Comparison of ENCODE assay signal across 24 cellular contexts in the genomic region with DNA sequence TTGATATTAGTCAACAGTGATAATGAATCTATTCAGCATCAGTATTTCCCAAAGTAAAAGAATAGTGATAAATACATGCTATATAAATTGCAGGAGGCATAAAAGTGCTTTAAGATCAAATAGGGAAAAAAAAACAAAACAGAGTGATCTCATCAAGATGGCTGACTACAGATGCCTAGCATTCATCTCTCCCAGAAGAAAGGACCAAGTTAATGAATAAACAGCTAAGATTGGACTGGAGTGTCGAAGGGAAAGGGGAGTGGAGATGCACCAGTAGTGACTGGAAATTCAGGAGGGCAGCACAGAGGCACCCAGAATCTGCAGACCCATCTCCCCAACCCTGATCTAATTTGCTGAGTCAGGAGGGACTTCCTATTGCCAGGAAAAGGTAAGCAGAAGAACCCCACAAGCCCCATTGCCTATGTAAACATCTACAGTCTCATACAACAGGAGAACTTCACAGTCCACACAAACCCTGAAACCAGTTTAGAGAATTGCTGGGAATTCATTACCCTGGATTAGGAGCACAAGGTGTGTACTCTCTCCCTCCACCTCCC.
DNase-seq lines count a peak whose midpoint lies in the region; ATAC-seq, FAIRE-seq and TF ChIP-seq lines count a peak whose summit lies in the region.
"Had no signal": no experiment of that assay in that cellular context is flagged by ENCODE, and none has a peak within 500 bp of the region (broad histone marks: within the 10 kb centered on the region; RNA-seq: fewer than 3 reads in every experiment).

No MANE protein-coding gene starts in this region.

- H3K14ac ChIP-seq in IMR-90 (replicated peaks; ENCODE audit: low read depth, low read length): no peak overlapping the region
- no peak overlapping the region for H3K14ac ChIP-seq in H1 (ENCODE audit: insufficient read length)

- FAIRE-seq in A549 (lab: Jason Lieb, UNC) (no peak), H1 (lab: Jason Lieb, UNC) (no peak)
- FAIRE-seq: GM19239 had no signal

- H4K20me1 ChIP-seq in IMR-90 (ENCODE audit: insufficient read depth, low read length) (no peaks in the 10 kb centered on the region), H1 (replicated peaks in 1 of 2; ENCODE audit: control insufficient read depth in 1 of 2, insufficient read depth in 2 of 2, low read length in 2 of 2) (no peaks in the 10 kb centered on the region)

- H3K79me1 ChIP-seq in IMR-90 (ENCODE audit: low read depth in 1 of 2, low read length in 2 of 2) (no peaks in the 10 kb centered on the region), H1 (ENCODE audit: low read depth, low read length) (no peaks in the 10 kb centered on the region), mesendoderm (ENCODE audit: low read length) (no peaks in the 10 kb centered on the region)

- no peak overlapping the region for H3K18ac ChIP-seq in IMR-90 (ENCODE audit: low read depth, low read length)
- H3K18ac ChIP-seq in H1 (ENCODE audit: extremely low read depth, low read length): no peak overlapping the region
- H3K18ac ChIP-seq in mesendoderm (ENCODE audit: low read length): no peak overlapping the region

- no peak overlapping the region for H3K9ac ChIP-seq in IMR-90 (ENCODE audit: low read depth, low read length)
- no peak overlapping the region for H3K9ac ChIP-seq in H1 (replicated peaks in 1 of 4; ENCODE audit: extremely low read depth in 1 of 4, low read depth in 3 of 4, low read length in 3 of 4)
- no peak overlapping the region for H3K9ac ChIP-seq in mesendoderm (ENCODE audit: low read length)

- H4K91ac ChIP-seq in IMR-90 (ENCODE audit: insufficient read depth, low read depth, low read length): no peak overlapping the region
- no peak overlapping the region for H4K91ac ChIP-seq in H1 (replicated peaks; ENCODE audit: insufficient read length, low read length)

- H3K4me3 ChIP-seq in A549 (no peak overlapping the region), IMR-90 (ENCODE audit: insufficient read depth, low read depth, low read length) (no peak overlapping the region), H1 (ENCODE audit: extremely low read depth in 1 of 4, insufficient read depth in 2 of 4, low read depth in 3 of 4, low read length in 4 of 4) (no peak overlapping the region), mesendoderm (ENCODE audit: low read length) (no peak overlapping the region)
- H3K4me3 ChIP-seq: prostate gland, skin epidermis, tibial artery had no signal

- H2BK20ac ChIP-seq in IMR-90 (ENCODE audit: low read depth, low read length) (no peak overlapping the region), H1 (ENCODE audit: low read length) (no peak overlapping the region)

- H2AFZ ChIP-seq in IMR-90 (replicated peaks; ENCODE audit: low read length, poor library complexity): no peak overlapping the region
- H2AFZ ChIP-seq in H1 (ENCODE audit: low read length): peak overlapping the region; percentile 92

- H3K9me3 ChIP-seq in A549 (no peaks in the 10 kb centered on the region; the same call in 2 of the 3 replicates), IMR-90 (ENCODE audit: control insufficient read depth, insufficient read depth, low read length) (no peaks in the 10 kb centered on the region), H1 (ENCODE audit: insufficient read depth in 2 of 2, low read depth in 1 of 2, low read length in 1 of 2) (no peaks in the 10 kb centered on the region)
- H3K9me3 ChIP-seq: BE2C, prostate gland had no signal

- no peak for TF ChIP-seq POLR2A in A549 (IDR thresholded peaks at IDR 0.05; ENCODE audit: low read length)
- TF ChIP-seq POLR2A in IMR-90 (IDR thresholded peaks at IDR 0.05; ENCODE audit: low read depth, low read length): no peak
- TF ChIP-seq POLR2A in H1 (IDR thresholded peaks at IDR 0.05; ENCODE audit: control extremely low read depth in 1 of 2, low read depth in 2 of 2, low read length in 2 of 2): no peak

- no peaks in the 10 kb centered on the region for H3K9me1 ChIP-seq in IMR-90 (ENCODE audit: insufficient read depth, low read length)

- POLR2A ChIA-PET in A549 (lab: Yijun Ruan, JAX) (no interaction called here), IMR-90 (lab: Charles Lee; ENCODE audit: unreplicated experiment) (no interaction called here), H1 (lab: Charles Lee; ENCODE audit: partially characterized antibody) (interaction anchor here (0.6 kb wide), 1 partner anchor 22 kb away, joined by 7 read pairs; no protein-coding TSS in a partner anchor)

- in situ Hi-C loops in IMR-90 (cut with MboI; ENCODE audit: low sequenced_read_pairs): no loop called here

- no peak overlapping the region for H2AK9ac ChIP-seq in IMR-90 (replicated peaks; ENCODE audit: low read depth, low read length, poor library complexity)

- DNase-seq in A549 (ENCODE audit: low read depth in 1 of 2, low spot score in 1 of 2): no peak
- DNase-seq in IMR-90: no peak
- no peak for DNase-seq in H1 (ENCODE audit: low read depth in 1 of 2, low spot score in 2 of 2)
- peak; percentile 17 for DNase-seq in mesendoderm
- DNase-seq in GM03348 (ENCODE audit: low spot score): no peak
- DNase-seq in HuH-7.5 (ENCODE audit: low spot score): no peak
- DNase-seq in DMS 273 (lab: John Stamatoyannopoulos, UW; ENCODE audit: unreplicated experiment): no peak
- DNase-seq: activated CD4-positive, alpha-beta T cell treated with anti-CD3 and anti-CD28 coated beads for 36 hours; activated effector memory CD4-positive, alpha-beta T cell treated with Interleukin-2 at 50 U/mL for 16 hours; activated naive CD8-positive, alpha-beta T cell treated with anti-CD3 and anti-CD28 coated beads for 36 hours; activated T-cell treated with anti-CD3 and anti-CD28 coated beads for 4 hours; BE2C; CD8-positive, alpha-beta memory T cell; GDM1; MV-4-11; NCI-H1694; Right ventricle myocardium superior; stimulated activated CD8-positive, alpha-beta memory T cell treated with anti-CD3 and anti-CD28 coated beads, Interleukin-4, amount 100 ng/mL, for 48 hours; tibial artery had no signal

- no peak overlapping the region for H2BK12ac ChIP-seq in H1 (ENCODE audit: low read depth, low read length)

- 3% methylated on average over 1 of the region's 1 CpG for WGBS in A549 (ENCODE audit: missing lambda C conversion rate)
- WGBS in IMR-90 (ENCODE audit: extremely low coverage in 2 of 2, insufficient read length in 1 of 2), 2 experiments: no CpG with 5 or more reads among the region's 1 CpG
- 100% methylated on average over 1 of the region's 1 CpG; no CpG with 5 or more reads in 1 of the 2 experiments for WGBS in H1 (ENCODE audit: extremely low coverage in 1 of 2, insufficient coverage in 1 of 2, insufficient read length in 1 of 2, insufficient replicate concordance in 2 of 2, low coverage in 1 of 2, low lambda C conversion rate in 2 of 2, missing lambda C conversion rate in 1 of 2), 2 experiments
- no CpG with 5 or more reads among the region's 1 CpG for WGBS in mesendoderm (ENCODE audit: extremely low coverage, insufficient coverage, low lambda C conversion rate)

- CTCF ChIA-PET in A549 (lab: Yijun Ruan, JAX) (no interaction called here), IMR-90 (lab: Yijun Ruan, JAX) (no interaction called here), H1 (lab: Charles Lee; ENCODE audit: partially characterized antibody) (interaction anchor here (1.0 to 2.8 kb wide), 14 partner anchors 8 to 309 kb away, joined by 3 to 13 read pairs (median 6); no protein-coding TSS in a partner anchor)

- ATAC-seq in A549: no peak
- no peak for ATAC-seq in IMR-90 (ENCODE audit: low read depth)
- ATAC-seq in HG03439 (IDR thresholded peaks at IDR 0.05; ENCODE audit: unreplicated experiment): no peak
- ATAC-seq: activated CD4-positive, alpha-beta T cell treated with anti-CD3 and anti-CD28 coated beads for 36 hours; HCT116 had no signal

- H3K27me3 ChIP-seq in IMR-90 (ENCODE audit: control insufficient read depth, insufficient read depth, low read length) (no peaks in the 10 kb centered on the region), H1 (replicated peaks in 1 of 4; ENCODE audit: control insufficient read depth in 3 of 4, extremely low read depth in 1 of 4, insufficient read depth in 3 of 4, low read length in 3 of 4) (no peaks in the 10 kb centered on the region), mesendoderm (ENCODE audit: insufficient read depth, low read length, poor library complexity) (no peaks in the 10 kb centered on the region)
- H3K27me3 ChIP-seq: BE2C, tibial artery had no signal

- no peak for TF ChIP-seq RAD21 in A549 (conservative IDR thresholded peaks at IDR 0.05 in 1 of 2, IDR thresholded peaks at IDR 0.05 in 1 of 2)
- no peak for TF ChIP-seq RAD21 in IMR-90 (IDR thresholded peaks at IDR 0.05; ENCODE audit: low read length)
- no peak for TF ChIP-seq RAD21 in H1 (IDR thresholded peaks at IDR 0.05 in 1 of 2, conservative IDR thresholded peaks at IDR 0.05 in 1 of 2; ENCODE audit: low read depth in 2 of 2, low read length in 2 of 2)

- H3K36me3 ChIP-seq in IMR-90 (ENCODE audit: control insufficient read depth, insufficient read depth, low read length) (no peaks in the 10 kb centered on the region), H1 (ENCODE audit: control insufficient read depth in 2 of 4, insufficient read depth in 4 of 4, low read length in 3 of 4) (no peaks in the 10 kb centered on the region), mesendoderm (ENCODE audit: control insufficient read depth, insufficient read depth, low read length) (no peaks in the 10 kb centered on the region)
- H3K36me3 ChIP-seq: BE2C, prostate gland, tibial artery had no signal

- no peak overlapping the region for H3K4me2 ChIP-seq in A549
- no peak overlapping the region for H3K4me2 ChIP-seq in IMR-90 (ENCODE audit: low read depth, low read length)
- H3K4me2 ChIP-seq in H1 (ENCODE audit: insufficient read depth in 1 of 2, low read depth in 2 of 2, low read length in 2 of 2): no peak overlapping the region
- H3K4me2 ChIP-seq in mesendoderm (ENCODE audit: low read length): no peak overlapping the region

- no peak overlapping the region for H2BK120ac ChIP-seq in IMR-90 (ENCODE audit: low read depth, low read length)
- no peak overlapping the region for H2BK120ac ChIP-seq in H1 (replicated peaks; ENCODE audit: low read depth, low read length)
- H2BK120ac ChIP-seq in mesendoderm (ENCODE audit: low read depth, low read length): no peak overlapping the region

- H4K5ac ChIP-seq in IMR-90 (ENCODE audit: low read depth, low read length) (no peak overlapping the region), H1 (ENCODE audit: insufficient read length, low read depth, low read length) (no peak overlapping the region), mesendoderm (ENCODE audit: low read length) (no peak overlapping the region)

- H3K79me2 ChIP-seq in H1 (ENCODE audit: control insufficient read depth in 1 of 2, insufficient read depth in 2 of 2, low read length in 2 of 2) (no peaks in the 10 kb centered on the region), mesendoderm (ENCODE audit: control insufficient read depth, insufficient read depth, low read length) (no peaks in the 10 kb centered on the region)

- no peak overlapping the region for H3K56ac ChIP-seq in IMR-90 (ENCODE audit: extremely low read depth, insufficient read depth, low read length)
- H3K56ac ChIP-seq in H1 (replicated peaks; ENCODE audit: insufficient read length, low read depth, low read length): no peak overlapping the region
- H3K56ac ChIP-seq in mesendoderm (ENCODE audit: low read length): no peak overlapping the region

- no peaks in the 10 kb centered on the region for H3K23me2 ChIP-seq in H1 (ENCODE audit: low read depth, low read length)

- no peak for TF ChIP-seq CTCF in A549 (IDR thresholded peaks at IDR 0.05)
- no peak for TF ChIP-seq CTCF in IMR-90 (conservative IDR thresholded peaks at IDR 0.05; ENCODE audit: low read depth, low read length)
- TF ChIP-seq CTCF in H1 (IDR thresholded peaks at IDR 0.05; ENCODE audit: control extremely low read depth in 1 of 3, insufficient read depth in 1 of 3, low read depth in 1 of 3, low read length in 3 of 3): no peak

- BruUV-seq in IMR-90 (replicated peaks; lab: Mats Ljungman, UMichigan): no TSS peak

- no peak overlapping the region for H3K23ac ChIP-seq in IMR-90 (ENCODE audit: low read depth, low read length)
- H3K23ac ChIP-seq in H1 (ENCODE audit: insufficient read length): no peak overlapping the region
- H3K23ac ChIP-seq in mesendoderm (ENCODE audit: low read length): no peak overlapping the region

- H2BK15ac ChIP-seq in IMR-90 (ENCODE audit: low read depth, low read length) (no peak overlapping the region), H1 (ENCODE audit: low read length) (no peak overlapping the region), mesendoderm (replicated peaks; ENCODE audit: low read depth) (no peak overlapping the region)

- H2BK5ac ChIP-seq in IMR-90 (ENCODE audit: low read depth, low read length, poor library complexity, severe bottlenecking) (no peak overlapping the region), H1 (ENCODE audit: low read depth, low read length) (no peak overlapping the region), mesendoderm (ENCODE audit: low read length) (no peak overlapping the region)

- H3K27ac ChIP-seq in A549 (no peak overlapping the region), IMR-90 (ENCODE audit: insufficient read depth, low read length) (no peak overlapping the region), H1 (ENCODE audit: low read depth, low read length) (no peak overlapping the region), mesendoderm (ENCODE audit: low read depth, low read length) (no peak overlapping the region)
- H3K27ac ChIP-seq: prostate gland, skin epidermis, tibial artery had no signal

- no peak for TF ChIP-seq EP300 in A549 (IDR thresholded peaks at IDR 0.05)
- no peak for TF ChIP-seq EP300 in H1 (IDR thresholded peaks at IDR 0.05; ENCODE audit: borderline replicate concordance in 1 of 2, low read depth in 2 of 2, low read length in 2 of 2)

- H3K4ac ChIP-seq in IMR-90 (ENCODE audit: low read depth, low read length) (no peak overlapping the region), H1 (replicated peaks; ENCODE audit: insufficient read length, low read depth, low read length) (no peak overlapping the region), mesendoderm (ENCODE audit: low read depth, low read length) (no peak overlapping the region)

- intact Hi-C loops in IMR-90 (cut with micrococcal nuclease): no loop called here

- H3K4me1 ChIP-seq in A549 (no peaks in the 10 kb centered on the region), IMR-90 (ENCODE audit: control insufficient read depth, insufficient read depth, low read length) (no peaks in the 10 kb centered on the region), H1 (replicated peaks in 1 of 4; ENCODE audit: control insufficient read depth in 3 of 4, insufficient read depth in 4 of 4, low read length in 3 of 4) (no peaks in the 10 kb centered on the region), mesendoderm (ENCODE audit: control insufficient read depth, low read depth, low read length) (no peaks in the 10 kb centered on the region)
- H3K4me1 ChIP-seq: BE2C, prostate gland, tibial artery had no signal

- dilution Hi-C loops in IMR-90 (cut with HindIII; ENCODE audit: low sequenced_read_pairs, unreplicated experiment): no loop called here

- no peak overlapping the region for H4K8ac ChIP-seq in IMR-90 (ENCODE audit: low read depth in 2 of 2, low read length in 2 of 2)
- H4K8ac ChIP-seq in H1 (ENCODE audit: extremely low read depth, insufficient read depth, low read length): no peak overlapping the region
- no peak overlapping the region for H4K8ac ChIP-seq in mesendoderm (ENCODE audit: low read depth, low read length)

- H2AK5ac ChIP-seq in IMR-90 (ENCODE audit: low read depth, low read length): no peak overlapping the region
- no peak overlapping the region for H2AK5ac ChIP-seq in H1 (ENCODE audit: low read depth, low read length)
- no peak overlapping the region for H2AK5ac ChIP-seq in mesendoderm (ENCODE audit: low read length)

Comparison
In these comparisons a context has a peak if more than half of its experiments do, and no peak if none do; other contexts are left out.
1. Of the 18 proteins assayed by ChIP-seq in both H1 and A549: peak only in H1: none; only in A549: none; in both: MAFK; in neither: 17.